9 cellular contexts compared by ENCODE assay signal in the genomic region with DNA sequence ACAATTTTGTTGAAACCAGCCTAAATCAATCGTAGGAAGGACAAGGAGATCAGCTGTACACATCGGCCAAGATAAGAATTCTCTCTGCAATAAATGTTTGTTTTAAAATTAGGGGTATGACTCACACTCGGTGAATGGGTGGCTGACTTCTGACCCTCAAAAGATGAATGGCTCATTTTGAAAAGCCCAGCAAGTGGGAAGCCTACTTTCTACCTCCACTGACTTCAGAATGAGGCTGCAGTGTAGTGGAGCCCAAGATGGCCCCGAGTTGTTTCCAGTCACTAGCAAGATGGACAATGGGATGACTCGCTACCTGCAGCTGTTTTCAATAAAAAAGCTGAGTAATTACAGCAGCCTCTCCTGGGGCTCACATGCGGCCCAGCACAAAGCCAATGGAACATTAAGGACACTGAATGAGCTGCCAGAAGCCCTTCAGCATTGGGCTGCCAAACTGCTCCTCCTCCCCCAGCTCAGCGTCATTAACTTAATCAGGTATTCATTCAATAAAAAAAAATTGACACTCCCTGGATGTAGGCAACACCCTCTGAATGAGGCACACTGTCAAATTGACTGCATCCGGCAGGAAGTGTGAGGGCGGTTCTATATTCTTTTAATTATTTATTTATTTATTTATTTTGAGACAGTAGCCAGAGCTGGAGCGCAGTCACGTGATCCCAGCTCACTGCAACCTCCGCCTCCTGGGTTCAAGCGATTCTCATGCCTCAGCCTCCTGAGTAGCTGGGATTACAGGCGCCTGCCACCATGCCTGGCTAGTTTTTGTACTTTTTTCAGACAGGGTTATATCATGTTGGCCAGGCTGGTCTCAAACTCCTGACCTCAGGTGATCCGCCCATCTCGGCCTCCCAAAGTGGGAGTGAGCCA.
A peak's percentile ranks its signal among the peaks of the same experiment; 100 is the strongest.
DNase-seq lines count a peak whose midpoint lies in the region; ATAC-seq, FAIRE-seq and TF ChIP-seq lines count a peak whose summit lies in the region.
"Had no signal": no experiment of that assay in that cellular context is flagged by ENCODE, and none has a peak within 500 bp of the region (broad histone marks: within the 10 kb centered on the region; RNA-seq: fewer than 3 reads in every experiment).

No MANE protein-coding gene starts in this region.

- H3K27ac ChIP-seq in IMR-90 (ENCODE audit: insufficient read depth, low read length) (peak overlapping the region; percentile 39), K562 (ENCODE audit: extremely low read depth, low read depth, low read length) (peak overlapping the region; percentile 71; the same call in 2 of the 3 replicates), left lung (peak overlapping the region in 1 of 2 donors; percentile 28), ovary (no peak overlapping the region)

- H3K4me1 ChIP-seq in IMR-90 (ENCODE audit: control insufficient read depth, insufficient read depth, low read length) (peaks cover 8% of the 10 kb centered on the region), K562 (replicated peaks in 1 of 2; ENCODE audit: control insufficient read depth in 2 of 2, insufficient read depth in 2 of 2, low read length in 2 of 2) (peaks cover 12 to 32% of the 10 kb centered on the region in 2 experiments), left lung (peaks cover 4 to 24% of the 10 kb centered on the region in 2 donors), ovary (ENCODE audit: insufficient read depth) (peaks cover 3% of the 10 kb centered on the region)

- H2AFZ ChIP-seq in IMR-90 (replicated peaks; ENCODE audit: low read length, poor library complexity) (no peak overlapping the region), K562 (ENCODE audit: low read depth, low read length) (peak overlapping the region; percentile 87)

- H2BK20ac ChIP-seq in IMR-90 (ENCODE audit: low read depth, low read length): 0 out of 2 replicates have a peak overlapping the region, but pooled peaks have one; percentile 3

- H3K23ac ChIP-seq in IMR-90 (ENCODE audit: low read depth, low read length): peak overlapping the region; percentile 0; the same call in 1 of the 2 replicates

- 0 out of 3 replicates have a peak overlapping the region, but pooled peaks have one; percentile 36 for H2BK15ac ChIP-seq in IMR-90 (ENCODE audit: low read depth, low read length)

- CTCF ChIA-PET in IMR-90 (lab: Yijun Ruan, JAX) (no interaction called here), K562 (lab: Yijun Ruan, JAX; ENCODE audit: low intra/inter-chr PET ratio) (no interaction called here)

- no peak overlapping the region for H4K5ac ChIP-seq in IMR-90 (ENCODE audit: low read depth, low read length)

- POLR2A ChIA-PET in IMR-90 (lab: Charles Lee; ENCODE audit: unreplicated experiment): no interaction called here
- POLR2A ChIA-PET in K562 (lab: Yijun Ruan, JAX): interaction anchor here (0.6 to 0.9 kb wide), 3 partner anchors 8 to 251 kb away, joined by 3 read pairs; no protein-coding TSS in a partner anchor

- H3K9me1 ChIP-seq in IMR-90 (ENCODE audit: insufficient read depth, low read length) (peaks cover 10% of the 10 kb centered on the region), K562 (ENCODE audit: control insufficient read depth, insufficient read depth, low read length) (no peaks in the 10 kb centered on the region)

- H3K4me3 ChIP-seq in AG10803 (ENCODE audit: low read length) (no peak overlapping the region), IMR-90 (ENCODE audit: insufficient read depth, low read depth, low read length) (no peak overlapping the region), K562 (no peak overlapping the region), left lung (no peak overlapping the region), ovary (no peak overlapping the region)

- intact Hi-C loops in IMR-90 (cut with micrococcal nuclease): no loop called here
- intact Hi-C loops in K562 (cut with micrococcal nuclease): no loop called here
- intact Hi-C loops in left lung (cut with DNase I): no loop called here
- intact Hi-C loops in ovary (cut with DNase I): no loop called here

- 0 out of 2 replicates have a peak, but pooled peaks have one; percentile 14 for TF ChIP-seq RAD21 in IMR-90 (IDR thresholded peaks at IDR 0.05; ENCODE audit: low read length)
- no peak; a peak in 1 of 4 replicates for TF ChIP-seq RAD21 in K562 (CRISPR knock-in tag; conservative IDR thresholded peaks at IDR 0.05 in 1 of 2, IDR thresholded peaks at IDR 0.05 in 1 of 2)

- H3K18ac ChIP-seq in IMR-90 (ENCODE audit: low read depth, low read length): peak overlapping the region; percentile 26; the same call in 1 of the 2 replicates

- dilution Hi-C loops in IMR-90 (cut with HindIII; ENCODE audit: low sequenced_read_pairs, unreplicated experiment): no loop called here

- TF ChIP-seq EP300 in K562 (IDR thresholded peaks at IDR 0.05; ENCODE audit: low read length): peak; percentile 59; the same call in 1 of the 2 replicates
- no peak for TF ChIP-seq EP300 in ovary (IDR thresholded peaks at IDR 0.05)

- H2BK5ac ChIP-seq in IMR-90 (ENCODE audit: low read depth, low read length, poor library complexity, severe bottlenecking): peak overlapping the region; percentile 48

- H3K4ac ChIP-seq in IMR-90 (ENCODE audit: low read depth, low read length): peak overlapping the region; percentile 4; the same call in 1 of the 2 replicates

- H3K4me2 ChIP-seq in IMR-90 (ENCODE audit: low read depth, low read length) (0 out of 2 replicates have a peak overlapping the region, but pooled peaks have one; percentile 16), K562 (ENCODE audit: insufficient read depth, low read length) (peak overlapping the region; percentile 57)

- peak overlapping the region in 1 of 2 experiments; percentile 30; a peak in 2 of 4 replicates for H4K8ac ChIP-seq in IMR-90 (ENCODE audit: low read depth in 2 of 2, low read length in 2 of 2)

- peak; percentile 96 for DNase-seq in AG10803 (ENCODE audit: low read depth)
- peak; percentile 93 for DNase-seq in IMR-90
- DNase-seq in K562 (ENCODE audit: extremely low read depth in 1 of 4, low spot score in 3 of 4): peak in 3 of 4 experiments; percentile 33 to 69 (median 55)
- DNase-seq in left lung: no peak
- no peak for DNase-seq in epidermal melanocyte (ENCODE audit: insufficient read length, low spot score)
- no peak for DNase-seq in ovary
- DNase-seq in activated naive CD4-positive, alpha-beta T cell (lab: John Stamatoyannopoulos, UW): no peak
- DNase-seq in medulla oblongata (ENCODE audit: extremely low spot score): no peak

- no peak overlapping the region for H3K9ac ChIP-seq in IMR-90 (ENCODE audit: low read depth, low read length)
- no peak overlapping the region for H3K9ac ChIP-seq in K562 (ENCODE audit: insufficient read depth in 1 of 2, low read depth in 2 of 2, low read length in 2 of 2)

- no peak overlapping the region for H3K14ac ChIP-seq in IMR-90 (replicated peaks; ENCODE audit: low read depth, low read length)

- peaks cover 0 to 22% of the 10 kb centered on the region in 2 experiments; a peak in 2 of 4 replicates for H3K79me1 ChIP-seq in IMR-90 (ENCODE audit: low read depth in 1 of 2, low read length in 2 of 2)

- H3K36me3 ChIP-seq in IMR-90 (ENCODE audit: control insufficient read depth, insufficient read depth, low read length) (no peaks in the 10 kb centered on the region), K562 (ENCODE audit: control insufficient read depth, insufficient read depth, low read length) (no peaks in the 10 kb centered on the region), left lung (no peaks in the 10 kb centered on the region), ovary (no peaks in the 10 kb centered on the region)

- TF ChIP-seq CTCF in AG10803 (conservative IDR thresholded peaks at IDR 0.05; ENCODE audit: low read length) (no peak), IMR-90 (conservative IDR thresholded peaks at IDR 0.05; ENCODE audit: low read depth, low read length) (no peak), K562 (IDR thresholded peaks at IDR 0.05 in 2 of 3, conservative IDR thresholded peaks at IDR 0.05 in 1 of 3; ENCODE audit: insufficient read depth in 2 of 3, low read depth in 1 of 3, low read length in 3 of 3) (no peak), left lung (IDR thresholded peaks at IDR 0.05) (no peak), ovary (IDR thresholded peaks at IDR 0.05) (no peak)

- peak overlapping the region; percentile 3 for H2BK120ac ChIP-seq in IMR-90 (ENCODE audit: low read depth, low read length)

- peak overlapping the region; percentile 5 for H4K91ac ChIP-seq in IMR-90 (ENCODE audit: insufficient read depth, low read depth, low read length)

- FAIRE-seq in K562 (lab: Jason Lieb, UNC): peak; percentile 85
- FAIRE-seq: TTC549 had no signal

- BruUV-seq in IMR-90 (replicated peaks; lab: Mats Ljungman, UMichigan) (no TSS peak), K562 (replicated peaks; lab: Mats Ljungman, UMichigan) (no TSS peak)

- H2AK9ac ChIP-seq in IMR-90 (replicated peaks; ENCODE audit: low read depth, low read length, poor library complexity): peak overlapping the region; percentile 35

- no peaks in the 10 kb centered on the region for H3K79me2 ChIP-seq in K562 (ENCODE audit: control insufficient read depth, insufficient read depth, low read length)

- H3K56ac ChIP-seq in IMR-90 (ENCODE audit: extremely low read depth, insufficient read depth, low read length): no peak overlapping the region

- ATAC-seq in IMR-90 (ENCODE audit: low read depth) (peak; percentile 89), K562 (peak; percentile 72), left lung (peak; percentile 44)

- WGBS in IMR-90 (ENCODE audit: extremely low coverage in 2 of 2, insufficient read length in 1 of 2), 2 experiments: 19% methylated on average over 2 of the region's 16 CpGs; no CpG with 5 or more reads in 1 of the 2 experiments
- 44% methylated on average over 16 of the region's 16 CpGs for WGBS in K562 (ENCODE audit: insufficient coverage, low coverage, missing lambda C conversion rate)
- WGBS in ovary, 3 donors: 57 to 70% (median 68%) methylated on average over 16 of the region's 16 CpGs

- H3K27me3 ChIP-seq in IMR-90 (ENCODE audit: control insufficient read depth, insufficient read depth, low read length) (no peaks in the 10 kb centered on the region), K562 (ENCODE audit: control insufficient read depth in 2 of 2, insufficient read depth in 2 of 2, low read length in 2 of 2) (no peaks in the 10 kb centered on the region), left lung (no peaks in the 10 kb centered on the region), ovary (no peaks in the 10 kb centered on the region)

- no peak for TF ChIP-seq POLR2A in IMR-90 (IDR thresholded peaks at IDR 0.05; ENCODE audit: low read depth, low read length)
- no peak for TF ChIP-seq POLR2A in K562 (conservative IDR thresholded peaks at IDR 0.05)
- no peak for TF ChIP-seq POLR2A in ovary (IDR thresholded peaks at IDR 0.05)

- H3K9me3 ChIP-seq in IMR-90 (ENCODE audit: control insufficient read depth, insufficient read depth, low read length) (no peaks in the 10 kb centered on the region), K562 (replicated peaks; ENCODE audit: control insufficient read depth, insufficient read depth, low read depth, low read length) (no peaks in the 10 kb centered on the region), left lung (no peaks in the 10 kb centered on the region), ovary (no peaks in the 10 kb centered on the region)

- in situ Hi-C loops in IMR-90 (cut with MboI; ENCODE audit: low sequenced_read_pairs) (no loop called here), K562 (cut with MboI) (no loop called here)

- H2AK5ac ChIP-seq in IMR-90 (ENCODE audit: low read depth, low read length): peak overlapping the region; percentile 62

- H4K20me1 ChIP-seq in IMR-90 (ENCODE audit: insufficient read depth, low read length): no peaks in the 10 kb centered on the region
- H4K20me1 ChIP-seq in K562 (replicated peaks; ENCODE audit: control insufficient read depth, insufficient read depth, low read length): no peaks in the 10 kb centered on the region

Comparison
In these comparisons a context has a peak if more than half of its experiments do, and no peak if none do; other contexts are left out.
1. DNase-seq: peak in AG10803 (single experiment), IMR-90 (single experiment) and K562 (3 of 4); none in left lung (0 of 2), epidermal melanocyte (single experiment), ovary (0 of 5), activated naive CD4-positive, alpha-beta T cell (0 of 4) and medulla oblongata (single experiment).
2. H3K27ac ChIP-seq: peak in IMR-90 (single experiment) and K562 (single experiment); none in ovary (0 of 2).
3. Peak in every context shown above with its lines, with median percentiles within 50 percentile points of each other: ATAC-seq.